39 cellular contexts compared by ENCODE assay signal in the genomic region with DNA sequence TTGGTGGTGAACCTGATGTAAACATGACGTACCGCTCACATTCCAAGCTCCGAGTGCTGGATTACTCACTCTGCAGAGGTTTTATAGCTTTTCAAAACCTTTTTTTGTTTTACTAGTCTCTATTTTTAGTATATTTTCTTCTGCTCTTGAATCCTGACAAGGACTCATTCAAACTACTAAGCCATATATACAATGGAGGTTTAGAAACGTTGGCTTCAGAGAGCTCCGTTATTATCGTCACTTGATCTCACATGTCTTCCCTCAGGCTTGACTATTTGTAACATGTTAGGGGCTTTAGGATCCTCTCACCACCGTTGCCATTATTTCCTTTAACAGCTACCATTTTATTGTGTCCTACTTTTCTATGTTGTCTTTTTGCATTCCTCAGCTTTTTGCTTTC.
"Had no signal": no experiment of that assay in that cellular context is flagged by ENCODE, and none has a peak within 500 bp of the region (broad histone marks: within the 10 kb centered on the region; RNA-seq: fewer than 3 reads in every experiment).

No MANE protein-coding gene starts in this region.

- H3K4me1 Mint-ChIP-seq: activated CD4-positive, alpha-beta memory T cell treated with anti-CD3 and anti-CD28 coated beads, Interleukin-2, amount 10 ng/mL, durations not matched to agents 7 days and 5 days; activated CD8-positive, alpha-beta memory T cell treated with anti-CD3 and anti-CD28 coated beads, Interleukin-2, amount 10 ng/mL, durations not matched to agents 7 days and 5 days; activated naive CD8-positive, alpha-beta T cell treated with anti-CD3 and anti-CD28 coated beads for 36 hours; activated T-helper 17 cell treated with anti-CD3 and anti-CD28 coated beads, Interleukin-2, amount 50 U/mL, for 72 hours; central memory CD8-positive, alpha-beta T cell had no signal

- H3K27me3 Mint-ChIP-seq: activated CD4-positive, alpha-beta memory T cell treated with anti-CD3 and anti-CD28 coated beads, Interleukin-2, amount 10 ng/mL, durations not matched to agents 7 days and 5 days; activated CD8-positive, alpha-beta memory T cell treated with anti-CD3 and anti-CD28 coated beads, Interleukin-2, amount 10 ng/mL, durations not matched to agents 7 days and 5 days; activated naive CD8-positive, alpha-beta T cell treated with anti-CD3 and anti-CD28 coated beads for 36 hours; activated T-helper 17 cell treated with anti-CD3 and anti-CD28 coated beads, Interleukin-2, amount 50 U/mL, for 72 hours; central memory CD8-positive, alpha-beta T cell had no signal

- H3K4me3 Mint-ChIP-seq: activated CD4-positive, alpha-beta memory T cell treated with anti-CD3 and anti-CD28 coated beads, Interleukin-2, amount 10 ng/mL, durations not matched to agents 7 days and 5 days; activated CD8-positive, alpha-beta memory T cell treated with anti-CD3 and anti-CD28 coated beads, Interleukin-2, amount 10 ng/mL, durations not matched to agents 7 days and 5 days; activated naive CD8-positive, alpha-beta T cell treated with anti-CD3 and anti-CD28 coated beads for 36 hours; activated T-cell treated with anti-CD3 and anti-CD28 coated beads, Interleukin-2, amount 50 U/mL, for 72 hours; activated T-helper 17 cell treated with anti-CD3 and anti-CD28 coated beads, Interleukin-2, amount 50 U/mL, for 72 hours; central memory CD8-positive, alpha-beta T cell had no signal

- H3K27me3 ChIP-seq: ascending aorta, cardiac muscle cell, Peyer's patch had no signal

- DNase-seq: activated CD4-positive, alpha-beta memory T cell treated with anti-CD3 and anti-CD28 coated beads, Interleukin-2, amount 10 ng/mL, durations not matched to agents 7 days and 5 days; activated CD4-positive, alpha-beta T cell treated with anti-CD3 and anti-CD28 coated beads for 1 hour; activated CD4-positive, alpha-beta T cell treated with anti-CD3 and anti-CD28 coated beads for 48 hours; activated CD4-positive, CD25-positive, alpha-beta regulatory T cell; activated CD8-positive, alpha-beta memory T cell treated with anti-CD3 and anti-CD28 coated beads for 24 hours; activated CD8-positive, alpha-beta memory T cell treated with anti-CD3 and anti-CD28 coated beads, Interleukin-2, amount 10 ng/mL, durations not matched to agents 7 days and 5 days; activated effector memory CD4-positive, alpha-beta T cell treated with anti-CD3 and anti-CD28 coated beads, Interleukin-2, amount 50 U/mL, for 16 hours; activated naive CD4-positive, alpha-beta T cell; activated naive CD4-positive, alpha-beta T cell treated with anti-CD3 and anti-CD28 coated beads, Interleukin-2, amount 50 U/mL, for 16 hours; activated naive CD8-positive, alpha-beta T cell treated with anti-CD3 and anti-CD28 coated beads for 36 hours; activated T-cell treated with anti-CD3 and anti-CD28 coated beads, Interleukin-2, amount 50 U/mL, for 1 hour; activated T-cell treated with anti-CD3 and anti-CD28 coated beads, Interleukin-2, amount 50 U/mL, for 72 hours; amygdala; MM.1S; MV-4-11; NCI-H1092; NCI-H1436 treated with DMSO at 0.1 percent for 48 hours; NCI-H1694 treated with DMSO at 0.1 percent for 48 hours; NCI-H2029; NCI-H2171 treated with DMSO at 0.1 percent for 48 hours; NCI-H2227 treated with DMSO at 0.1 percent for 48 hours; NCI-H446; NCI-H510A treated with DMSO at 0.1 percent for 48 hours; NCI-H69; NCI-H82; PC-3; Peyer's patch; RPMI8226; SHP77 treated with DMSO at 0.1 percent for 48 hours; SW 1271; T-helper 1 cell; T-helper 2 cell; T-helper 9 cell had no signal

- ATAC-seq: activated CD8-positive, alpha-beta memory T cell treated with anti-CD3 and anti-CD28 coated beads, Interleukin-2, amount 10 ng/mL, durations not matched to agents 7 days and 5 days; activated T-cell treated with anti-CD3 and anti-CD28 coated beads, Interleukin-2, amount 50 U/mL, for 72 hours; activated T-helper 17 cell treated with anti-CD3 and anti-CD28 coated beads, Interleukin-2, amount 50 U/mL, for 72 hours; PC-3 had no signal

- H3K4me3 ChIP-seq: ascending aorta, cardiac muscle cell, Peyer's patch had no signal

- H3K27ac Mint-ChIP-seq: activated CD4-positive, alpha-beta memory T cell treated with anti-CD3 and anti-CD28 coated beads, Interleukin-2, amount 10 ng/mL, durations not matched to agents 7 days and 5 days; activated CD8-positive, alpha-beta memory T cell treated with anti-CD3 and anti-CD28 coated beads, Interleukin-2, amount 10 ng/mL, durations not matched to agents 7 days and 5 days; activated naive CD8-positive, alpha-beta T cell treated with anti-CD3 and anti-CD28 coated beads for 36 hours; activated T-cell treated with anti-CD3 and anti-CD28 coated beads, Interleukin-2, amount 50 U/mL, for 72 hours; activated T-helper 17 cell treated with anti-CD3 and anti-CD28 coated beads, Interleukin-2, amount 50 U/mL, for 72 hours had no signal

- H3K36me3 Mint-ChIP-seq: activated CD8-positive, alpha-beta memory T cell treated with anti-CD3 and anti-CD28 coated beads, Interleukin-2, amount 10 ng/mL, durations not matched to agents 7 days and 5 days; activated naive CD8-positive, alpha-beta T cell treated with anti-CD3 and anti-CD28 coated beads for 36 hours had no signal

- H3K4me2 ChIP-seq: KMS-11 had no signal

- H3K36me3 ChIP-seq: ascending aorta, cardiac muscle cell, Peyer's patch had no signal

- H3K9me3 ChIP-seq: ascending aorta, Peyer's patch had no signal

- H3K9ac ChIP-seq: KMS-11 had no signal

- H3K4me1 ChIP-seq: ascending aorta, Peyer's patch had no signal

- H3K27ac ChIP-seq: ascending aorta, cardiac muscle cell, KMS-11, Peyer's patch, VCaP had no signal
